Comparison of ENCODE assay signal across 4 cellular contexts in genomic region chr17:27838607-27839006, GRCh38. TPM values are rescaled to one million over a fixed set of nuclear protein-coding genes. Genes with fewer than 3 reads are reported as not detected.
"Had no signal": no experiment of that assay in that cellular context is flagged by ENCODE, and none has a peak within 500 bp of the region (broad histone marks: within the 10 kb centered on the region; RNA-seq: fewer than 3 reads in every experiment).

No MANE protein-coding gene starts in this region.

RNA-seq across cellular contexts. Expression of gene NOS2, which starts 38.3 kb away (rescaled TPM):
- total RNA-seq: mononuclear cell; natural killer cell treated with Interleukin-12 subunit alpha and Interleukin-12 subunit beta and Interleukin-15 and Interleukin-18, amount 100 ng/mL, for 72 hours; osteocyte; thoracic aorta had no signal
